ENCODE assay signal across 8 cellular contexts in genomic region chr16:88151141-88151524, GRCh38.
DNase-seq lines count a peak whose midpoint lies in the region; TF ChIP-seq lines count a peak whose summit lies in the region.
"Not testable (repeated sequence)": the region's sequence is repeated elsewhere in the genome, so short reads cannot be mapped to it uniquely, and the experiment has no call there.

No MANE protein-coding gene starts in this region.

- not testable (repeated sequence) for H4K20me1 ChIP-seq in fibroblast of lung (ENCODE audit: control insufficient read depth, extremely low read depth, insufficient read depth, low read length)

- WGBS in sigmoid colon, 2 donors = 80 to 89% methylated on average over 26 of the region's 26 CpGs
- WGBS in urinary bladder = 61% methylated on average over 26 of the region's 26 CpGs

- H3K79me2 ChIP-seq in fibroblast of lung (ENCODE audit: control insufficient read depth, insufficient read depth, low read length) = not testable (repeated sequence)

- intact Hi-C loops in sigmoid colon (cut with DNase I) = not testable (repeated sequence)

- not testable (repeated sequence) for TF ChIP-seq POLR2A in sigmoid colon (IDR thresholded peaks at IDR 0.05)

- not testable (repeated sequence) for TF ChIP-seq CTCF in fibroblast of lung (conservative IDR thresholded peaks at IDR 0.05 in 1 of 2, IDR thresholded peaks at IDR 0.05 in 1 of 2; ENCODE audit: low read depth in 1 of 2, low read length in 2 of 2); kidney epithelial cell (IDR thresholded peaks at IDR 0.05; ENCODE audit: insufficient read depth, low read length, poor library complexity, severe bottlenecking); sigmoid colon (IDR thresholded peaks at IDR 0.05)

- not testable (repeated sequence) for H3K4me2 ChIP-seq in fibroblast of lung (ENCODE audit: extremely low read depth, insufficient read depth, low read length)

- not testable (repeated sequence) for H2AFZ ChIP-seq in fibroblast of lung (ENCODE audit: low read length)

- not testable (repeated sequence) for H3K4me1 ChIP-seq in fibroblast of lung (ENCODE audit: control insufficient read depth, extremely low read depth, insufficient read depth, low read length); sigmoid colon; urinary bladder (ENCODE audit: insufficient read depth)

- TF ChIP-seq EP300 in sigmoid colon (IDR thresholded peaks at IDR 0.05) = not testable (repeated sequence)

- not testable (repeated sequence) for H3K27me3 ChIP-seq in fibroblast of lung (ENCODE audit: control insufficient read depth, insufficient read depth, low read length); kidney epithelial cell (ENCODE audit: control insufficient read depth, insufficient read depth, low read length); sigmoid colon

- peak; percentile 25 for DNase-seq in COLO668 (lab: John Stamatoyannopoulos, UW; ENCODE audit: unreplicated experiment)
- peak; percentile 32 for DNase-seq in HT1080 (ENCODE audit: low read depth)
- peak; percentile 61 for DNase-seq in activated effector memory CD4-positive, alpha-beta T cell treated with anti-CD3 and anti-CD28 coated beads, Interleukin-2, amount 50 U/mL, for 16 hours
- DNase-seq in fibroblast of lung (ENCODE audit: low read depth in 2 of 2) = peak; percentile 60 to 76
- DNase-seq in kidney epithelial cell (ENCODE audit: low read depth) = peak; percentile 23
- peak; percentile 88 for DNase-seq in mesenteric fat pad (ENCODE audit: low spot score)
- DNase-seq in sigmoid colon = peak; percentile 83

- not testable (repeated sequence) for H3K9me3 ChIP-seq in fibroblast of lung (ENCODE audit: control insufficient read depth, insufficient read depth, low read depth, low read length); sigmoid colon

- H3K36me3 ChIP-seq in fibroblast of lung (ENCODE audit: control insufficient read depth, insufficient read depth, low read length); kidney epithelial cell (ENCODE audit: control insufficient read depth, insufficient read depth, low read length); sigmoid colon; urinary bladder (ENCODE audit: insufficient read depth): not testable (repeated sequence)

- H3K4me3 ChIP-seq in fibroblast of lung (replicated peaks in 1 of 4; ENCODE audit: control extremely low read depth in 1 of 4, insufficient read depth in 1 of 4, low read depth in 3 of 4, low read length in 4 of 4); kidney epithelial cell (ENCODE audit: low read depth, low read length); sigmoid colon; urinary bladder (ENCODE audit: low read depth, low read length): not testable (repeated sequence)

- H3K9ac ChIP-seq in fibroblast of lung (ENCODE audit: insufficient read depth, low read length) = not testable (repeated sequence)

- not testable (repeated sequence) for H3K27ac ChIP-seq in fibroblast of lung (ENCODE audit: insufficient read depth, low read length); sigmoid colon
- peak overlapping the region; percentile 60 for H3K27ac ChIP-seq in urinary bladder (ENCODE audit: low read depth)

Comparison
In these comparisons a context has a peak if more than half of its experiments do, and no peak if none do; other contexts are left out.
1. DNase-seq: peak in every context shown above with its lines; median percentile 88 in mesenteric fat pad; 83 in sigmoid colon; 68 in fibroblast of lung; 61 in activated effector memory CD4-positive, alpha-beta T cell treated with anti-CD3 and anti-CD28 coated beads, Interleukin-2, amount 50 U/mL, for 16 hours; 32 in HT1080; 25 in COLO668; 23 in kidney epithelial cell.